9 cellular contexts compared by ENCODE assay signal in the genomic region with DNA sequence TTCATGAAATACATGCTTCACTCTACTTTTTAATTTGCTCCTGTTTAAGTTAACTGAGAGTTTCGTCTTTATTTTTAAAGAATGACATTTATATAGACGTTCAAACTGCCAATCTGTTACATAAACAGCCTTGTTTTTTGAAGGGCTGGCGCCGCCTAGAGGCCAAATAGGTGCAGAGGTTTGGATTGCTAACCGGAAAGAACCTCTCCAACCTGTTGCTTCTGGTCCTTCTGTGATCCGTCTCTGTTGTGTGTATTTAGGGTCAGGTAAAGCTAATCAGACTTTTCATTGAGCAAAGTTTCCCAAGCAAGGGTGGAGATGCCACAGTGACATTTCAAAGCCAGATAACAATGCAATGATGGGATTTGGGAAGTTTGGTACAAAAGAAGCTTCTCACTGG. TPM values are rescaled to one million over a fixed set of nuclear protein-coding genes. Genes with fewer than 3 reads are reported as not detected.
A peak's percentile ranks its signal among the peaks of the same experiment; 100 is the strongest.
DNase-seq lines count a peak whose midpoint lies in the region; ATAC-seq and TF ChIP-seq lines count a peak whose summit lies in the region.
"Had no signal": no experiment of that assay in that cellular context is flagged by ENCODE, and none has a peak within 500 bp of the region (broad histone marks: within the 10 kb centered on the region; RNA-seq: fewer than 3 reads in every experiment).

No MANE protein-coding gene starts in this region.

- H3K4me2 ChIP-seq in H9 (ENCODE audit: insufficient read depth, insufficient read length, low read length): no peak overlapping the region

- H3K23me2 ChIP-seq in H9 (ENCODE audit: insufficient read length, low read depth, low read length, poor library complexity, severe bottlenecking): no peaks in the 10 kb centered on the region

- no peaks in the 10 kb centered on the region for H3K79me2 ChIP-seq in H9 (ENCODE audit: insufficient read depth, low read length)

- no peak overlapping the region for H2BK15ac ChIP-seq in H9 (ENCODE audit: low read depth, low read length)

- H2BK120ac ChIP-seq in H9 (ENCODE audit: low read depth, low read length, poor library complexity, severe bottlenecking): no peak overlapping the region

- H4K20me1 ChIP-seq in H9 (ENCODE audit: control insufficient read depth, insufficient read depth, insufficient read length): no peaks in the 10 kb centered on the region

- H3K9me3 ChIP-seq in H9 (ENCODE audit: control insufficient read depth, low read depth, low read length) (no peaks in the 10 kb centered on the region), cardiac muscle cell (ENCODE audit: low read depth) (no peaks in the 10 kb centered on the region)

- H4K8ac ChIP-seq in H9 (replicated peaks; ENCODE audit: insufficient read length, low read depth, low read length): no peak overlapping the region

- no peak overlapping the region for H3K23ac ChIP-seq in H9 (ENCODE audit: insufficient read length, low read depth, low read length)

- no peak overlapping the region for H3K9ac ChIP-seq in H9 (ENCODE audit: extremely low read depth, insufficient read length, low read length)

- no peak overlapping the region for H4K91ac ChIP-seq in H9 (ENCODE audit: insufficient read length, low read depth, low read length)

- peak; percentile 93 for ATAC-seq in SK-N-SH treated with all-trans-retinoic acid at 6 μM for 48 hours

- H2AFZ ChIP-seq in H9 (ENCODE audit: low read length): no peak overlapping the region

- H3K27ac ChIP-seq in H9 (ENCODE audit: insufficient read length, low read depth, low read length): no peak overlapping the region
- no peak overlapping the region for H3K27ac ChIP-seq in cardiac muscle cell
- H3K27ac ChIP-seq: skin epidermis had no signal

- H2BK12ac ChIP-seq in H9 (ENCODE audit: insufficient read length, low read depth, low read length): no peak overlapping the region

- no peak overlapping the region for H3K4ac ChIP-seq in H9 (ENCODE audit: low read depth, low read length)

- peaks cover 2 to 4% (median 2%) of the 10 kb centered on the region in 3 experiments; a peak in 5 of 7 replicates for H3K36me3 Mint-ChIP-seq in H9 (ENCODE audit: insufficient read depth in 1 of 3, low read depth in 3 of 3)
- H3K36me3 Mint-ChIP-seq in activated naive CD8-positive, alpha-beta T cell: no peaks in the 10 kb centered on the region

- H3K18ac ChIP-seq in H9 (ENCODE audit: insufficient read length, low read depth, low read length): no peak overlapping the region

- H3K79me1 ChIP-seq in H9 (ENCODE audit: insufficient read depth, low read depth, low read length, poor library complexity, severe bottlenecking): no peaks in the 10 kb centered on the region

- H3K4me3 Mint-ChIP-seq in H9: no peak overlapping the region
- peak overlapping the region; percentile 50 for H3K4me3 Mint-ChIP-seq in activated naive CD8-positive, alpha-beta T cell

- H3K14ac ChIP-seq in H9 (ENCODE audit: insufficient read depth, low read length): no peak overlapping the region

- peak; percentile 93 for TF ChIP-seq CTCF in H9 (conservative IDR thresholded peaks at IDR 0.05)
- peak; percentile 99 for TF ChIP-seq CTCF in cardiac muscle cell (IDR thresholded peaks at IDR 0.05; ENCODE audit: low read depth, low read length)

- H3K4me1 Mint-ChIP-seq in H9: peaks cover 3% of the 10 kb centered on the region in 2 experiments; a peak in 3 of 4 replicates
- H3K4me1 Mint-ChIP-seq in activated naive CD8-positive, alpha-beta T cell (ENCODE audit: low read depth): peaks cover 7% of the 10 kb centered on the region

- H3K36me3 ChIP-seq in cardiac muscle cell: no peaks in the 10 kb centered on the region

- H3K27ac Mint-ChIP-seq in H9: peak overlapping the region in 1 of 3 experiments; percentile 86; a peak in 1 of 7 replicates
- H3K27ac Mint-ChIP-seq in activated naive CD8-positive, alpha-beta T cell: peak overlapping the region; percentile 58

- peaks cover 3 to 7% of the 10 kb centered on the region in 2 experiments for H3K9me3 Mint-ChIP-seq in H9
- no peaks in the 10 kb centered on the region for H3K9me3 Mint-ChIP-seq in activated naive CD8-positive, alpha-beta T cell (ENCODE audit: low read depth)

- H3K56ac ChIP-seq in H9 (ENCODE audit: insufficient read length, low read depth, low read length): no peak overlapping the region

- no peak overlapping the region for H3T11ph ChIP-seq in H9 (ENCODE audit: low read length)

- H3K27me3 ChIP-seq in H9 (ENCODE audit: insufficient read depth, low read length) (no peaks in the 10 kb centered on the region), cardiac muscle cell (no peaks in the 10 kb centered on the region)

- H3K4me1 ChIP-seq in H9 (ENCODE audit: insufficient read depth, low read length) (peaks cover 3% of the 10 kb centered on the region; the same call in 1 of the 2 replicates), cardiac muscle cell (ENCODE audit: low read depth) (no peaks in the 10 kb centered on the region)

- H3K27me3 Mint-ChIP-seq in H9 (ENCODE audit: low read depth): no peaks in the 10 kb centered on the region
- H3K27me3 Mint-ChIP-seq in activated naive CD8-positive, alpha-beta T cell: no peaks in the 10 kb centered on the region

- H2BK5ac ChIP-seq in H9 (ENCODE audit: insufficient read length, low read length): no peak overlapping the region

- peak; percentile 81 for DNase-seq in GM03348 (ENCODE audit: low spot score)
- DNase-seq in H9: peak; percentile 72
- peak; percentile 39 for DNase-seq in MV-4-11 (lab: John Stamatoyannopoulos, UW)
- peak; percentile 76 to 90 for DNase-seq in cardiac muscle cell (ENCODE audit: low read depth in 1 of 2, low spot score in 1 of 2)
- DNase-seq in putamen (ENCODE audit: low spot score): peak; percentile 65
- DNase-seq in T1000 (lab: John Stamatoyannopoulos, UW): no peak

- no peak overlapping the region for H2BK20ac ChIP-seq in H9 (ENCODE audit: low read depth, low read length, poor library complexity, severe bottlenecking)

- H2AK5ac ChIP-seq in H9 (ENCODE audit: insufficient read length, low read length): no peak overlapping the region

- WGBS in H9 (ENCODE audit: extremely low coverage, insufficient read length, low lambda C conversion rate): no CpG with 5 or more reads among the region's 6 CpGs

- no peak overlapping the region for H3K4me3 ChIP-seq in cardiac muscle cell
- H3K4me3 ChIP-seq: skin epidermis had no signal

- no peak overlapping the region for H4K5ac ChIP-seq in H9 (ENCODE audit: insufficient read length, low read depth, low read length)

TF ChIP-seq in SK-N-SH treated with all-trans-retinoic acid at 6 μM for 48 hours, 23 proteins besides CTCF, POLR2A, EP300 and RAD21:
- no peak for TF ChIP-seq SNAI2 (CRISPR knock-in tag; IDR thresholded peaks at IDR 0.05)
- no peak for TF ChIP-seq RARB (CRISPR knock-in tag; IDR thresholded peaks at IDR 0.05)
- no peak for TF ChIP-seq TCF4 (CRISPR knock-in tag; IDR thresholded peaks at IDR 0.05; ENCODE audit: borderline replicate concordance)
- no peak for TF ChIP-seq TOX (CRISPR knock-in tag; IDR thresholded peaks at IDR 0.05; ENCODE audit: borderline replicate concordance)
- TF ChIP-seq, protein P1, sequence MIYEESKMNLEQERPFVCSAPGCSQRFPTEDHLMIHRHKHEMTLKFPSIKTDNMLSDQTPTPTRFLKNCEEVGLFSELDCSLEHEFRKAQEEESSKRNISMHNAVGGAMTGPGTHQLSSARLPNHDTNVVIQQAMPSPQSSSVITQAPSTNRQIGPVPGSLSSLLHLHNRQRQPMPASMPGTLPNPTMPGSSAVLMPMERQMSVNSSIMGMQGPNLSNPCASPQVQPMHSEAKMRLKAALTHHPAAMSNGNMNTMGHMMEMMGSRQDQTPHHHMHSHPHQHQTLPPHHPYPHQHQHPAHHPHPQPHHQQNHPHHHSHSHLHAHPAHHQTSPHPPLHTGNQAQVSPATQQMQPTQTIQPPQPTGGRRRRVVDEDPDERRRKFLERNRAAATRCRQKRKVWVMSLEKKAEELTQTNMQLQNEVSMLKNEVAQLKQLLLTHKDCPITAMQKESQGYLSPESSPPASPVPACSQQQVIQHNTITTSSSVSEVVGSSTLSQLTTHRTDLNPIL (CRISPR knock-in tag; IDR thresholded peaks at IDR 0.05; ENCODE audit: low read depth): no peak

RNA-seq across cellular contexts. Expression of a gene that starts 39.5 kb away (rescaled TPM):
- total RNA-seq in H9 (2021) (0.15 and 0.50 TPM in 2 replicates), cardiac muscle cell (2.4 and 3.2 TPM in 2 replicates)
- 0.78 and 1.1 TPM in 2 replicates for polyA plus RNA-seq in cardiac muscle cell
